In the genomic region with DNA sequence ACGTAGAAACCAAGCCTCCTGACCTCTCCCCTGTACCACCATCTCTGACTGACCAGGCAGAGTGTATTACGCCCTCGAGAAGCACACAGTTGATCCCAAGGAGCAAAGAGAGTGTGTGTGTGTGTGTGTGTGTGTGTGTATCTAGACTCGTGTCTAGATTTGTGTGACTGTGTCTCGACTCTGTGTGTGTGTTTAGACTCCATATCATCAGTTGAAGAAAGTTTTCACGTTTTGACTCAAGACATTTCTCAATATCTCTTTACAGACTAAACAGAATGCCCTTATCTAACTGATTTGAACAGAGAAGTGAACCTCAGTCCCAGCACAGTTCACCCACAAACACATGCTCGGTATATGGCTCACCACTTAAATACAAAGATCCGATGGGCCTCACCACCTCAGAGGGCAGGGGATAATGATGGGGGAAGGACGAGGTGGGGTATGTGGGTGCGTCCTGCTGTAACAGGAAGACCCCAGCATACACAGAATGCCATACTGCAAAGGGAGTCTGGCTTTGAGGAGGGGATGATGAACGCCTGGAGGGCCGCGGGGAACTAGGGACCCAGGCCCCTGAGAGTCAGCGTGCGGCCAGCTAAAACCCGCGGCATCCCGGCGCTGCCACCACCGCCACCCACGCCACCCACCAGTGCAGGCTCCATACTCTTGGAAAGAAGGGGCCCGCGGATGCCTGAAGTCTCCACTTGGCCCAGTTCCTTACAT, we compare ENCODE assay signal across 1 cellular context.
TF ChIP-seq lines count a peak whose summit lies in the region.

No MANE protein-coding gene starts in this region.

TF ChIP-seq in IMR-90, 13 proteins besides CTCF, POLR2A, EP300 and RAD21:
- TF ChIP-seq CHD1 (IDR thresholded peaks at IDR 0.05; ENCODE audit: low read depth, low read length), result peak; percentile 42; the same call in 1 of the 2 replicates
- TF ChIP-seq FOS (IDR thresholded peaks at IDR 0.05; ENCODE audit: low read depth, low read length), result peak; percentile 46; the same call in 1 of the 2 replicates
- TF ChIP-seq NFE2L2 (IDR thresholded peaks at IDR 0.05; ENCODE audit: low read depth, low read length), result no peak
- peak; percentile 60 for TF ChIP-seq CEBPB (IDR thresholded peaks at IDR 0.05; ENCODE audit: low read depth, low read length)
- TF ChIP-seq BHLHE40 (IDR thresholded peaks at IDR 0.05; ENCODE audit: low read depth, low read length), result peak; percentile 74
- no peak for TF ChIP-seq MAZ (IDR thresholded peaks at IDR 0.05; ENCODE audit: borderline replicate concordance, low read depth, low read length)
- no peak; the same call in 1 of the 2 replicates for TF ChIP-seq MXI1 (IDR thresholded peaks at IDR 0.05; ENCODE audit: borderline replicate concordance, low read depth, low read length)
- TF ChIP-seq, protein P1, sequence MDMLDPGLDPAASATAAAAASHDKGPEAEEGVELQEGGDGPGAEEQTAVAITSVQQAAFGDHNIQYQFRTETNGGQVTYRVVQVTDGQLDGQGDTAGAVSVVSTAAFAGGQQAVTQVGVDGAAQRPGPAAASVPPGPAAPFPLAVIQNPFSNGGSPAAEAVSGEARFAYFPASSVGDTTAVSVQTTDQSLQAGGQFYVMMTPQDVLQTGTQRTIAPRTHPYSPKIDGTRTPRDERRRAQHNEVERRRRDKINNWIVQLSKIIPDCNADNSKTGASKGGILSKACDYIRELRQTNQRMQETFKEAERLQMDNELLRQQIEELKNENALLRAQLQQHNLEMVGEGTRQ (IDR thresholded peaks at IDR 0.05; ENCODE audit: low read depth, low read length), result no peak
- TF ChIP-seq RFX5 (IDR thresholded peaks at IDR 0.05; ENCODE audit: low read depth, low read length), result no peak
- no peak for TF ChIP-seq MAFK (IDR thresholded peaks at IDR 0.05; ENCODE audit: low read depth, low read length)
- no peak for TF ChIP-seq SMC3 (IDR thresholded peaks at IDR 0.05; ENCODE audit: low read depth, low read length)
- TF ChIP-seq, protein P2, sequence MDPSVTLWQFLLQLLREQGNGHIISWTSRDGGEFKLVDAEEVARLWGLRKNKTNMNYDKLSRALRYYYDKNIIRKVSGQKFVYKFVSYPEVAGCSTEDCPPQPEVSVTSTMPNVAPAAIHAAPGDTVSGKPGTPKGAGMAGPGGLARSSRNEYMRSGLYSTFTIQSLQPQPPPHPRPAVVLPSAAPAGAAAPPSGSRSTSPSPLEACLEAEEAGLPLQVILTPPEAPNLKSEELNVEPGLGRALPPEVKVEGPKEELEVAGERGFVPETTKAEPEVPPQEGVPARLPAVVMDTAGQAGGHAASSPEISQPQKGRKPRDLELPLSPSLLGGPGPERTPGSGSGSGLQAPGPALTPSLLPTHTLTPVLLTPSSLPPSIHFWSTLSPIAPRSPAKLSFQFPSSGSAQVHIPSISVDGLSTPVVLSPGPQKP (IDR thresholded peaks at IDR 0.05; ENCODE audit: borderline replicate concordance, low read depth, low read length), result no peak
- no peak for TF ChIP-seq RCOR1 (IDR thresholded peaks at IDR 0.05; ENCODE audit: insufficient replicate concordance, low read length)
